In the genomic region with DNA sequence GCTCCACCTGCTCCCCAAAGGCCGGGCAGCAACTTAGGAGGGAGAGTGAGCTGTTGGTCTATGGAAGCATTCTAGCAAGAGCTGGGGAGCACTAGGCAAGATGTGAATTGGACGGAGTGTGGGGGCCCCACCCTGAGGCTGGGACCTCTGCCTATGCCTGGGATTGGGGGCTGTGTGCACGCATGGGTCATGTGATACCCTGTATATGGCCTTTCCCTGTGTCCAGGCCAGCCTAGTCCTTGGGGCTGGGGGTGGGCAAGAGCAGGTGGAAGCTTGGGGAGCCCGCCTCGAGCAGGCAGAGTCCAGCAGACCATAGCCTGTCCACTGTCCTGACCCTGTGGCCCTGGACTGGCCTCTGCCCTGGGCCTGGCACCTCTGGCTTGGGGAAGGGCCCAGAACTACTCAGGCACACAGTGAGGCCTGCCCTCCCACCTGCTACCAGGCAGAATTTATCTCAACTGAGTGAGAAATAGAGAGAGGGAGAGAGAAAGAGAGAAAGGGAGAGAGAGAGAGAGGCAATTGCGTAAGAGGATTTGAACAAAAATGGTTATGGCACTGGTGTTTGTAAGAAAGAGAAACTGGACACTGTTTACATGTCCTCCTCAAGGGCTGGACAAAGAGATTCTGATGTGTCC, we compare ENCODE assay signal across 1 cellular context.
A peak's percentile ranks its signal among the peaks of the same experiment; 100 is the strongest.
TF ChIP-seq lines count a peak whose summit lies in the region.

No MANE protein-coding gene starts in this region.

TF ChIP-seq in HepG2, 621 proteins besides CTCF, POLR2A, EP300 and RAD21 (continued from another document and continues in another):
- TF ChIP-seq BCL3 (CRISPR knock-in tag; IDR thresholded peaks at IDR 0.05), result no peak
- TF ChIP-seq MZF1 (CRISPR knock-in tag; IDR thresholded peaks at IDR 0.05; ENCODE audit: borderline replicate concordance), result no peak
- TF ChIP-seq ZNF614 (CRISPR knock-in tag; IDR thresholded peaks at IDR 0.05; ENCODE audit: borderline replicate concordance), result no peak
- TF ChIP-seq FOXO1 (CRISPR knock-in tag; IDR thresholded peaks at IDR 0.05), result 0 out of 2 replicates have a peak, but pooled peaks have one; percentile 16
- TF ChIP-seq ZNF792 (CRISPR knock-in tag; IDR thresholded peaks at IDR 0.05), result no peak
- TF ChIP-seq ZNF296 (CRISPR knock-in tag; conservative IDR thresholded peaks at IDR 0.05), result peak; percentile 86
- no peak for TF ChIP-seq SYNCRIP (IDR thresholded peaks at IDR 0.05; ENCODE audit: insufficient read depth, low read depth, low read length)
- TF ChIP-seq, protein P1, sequence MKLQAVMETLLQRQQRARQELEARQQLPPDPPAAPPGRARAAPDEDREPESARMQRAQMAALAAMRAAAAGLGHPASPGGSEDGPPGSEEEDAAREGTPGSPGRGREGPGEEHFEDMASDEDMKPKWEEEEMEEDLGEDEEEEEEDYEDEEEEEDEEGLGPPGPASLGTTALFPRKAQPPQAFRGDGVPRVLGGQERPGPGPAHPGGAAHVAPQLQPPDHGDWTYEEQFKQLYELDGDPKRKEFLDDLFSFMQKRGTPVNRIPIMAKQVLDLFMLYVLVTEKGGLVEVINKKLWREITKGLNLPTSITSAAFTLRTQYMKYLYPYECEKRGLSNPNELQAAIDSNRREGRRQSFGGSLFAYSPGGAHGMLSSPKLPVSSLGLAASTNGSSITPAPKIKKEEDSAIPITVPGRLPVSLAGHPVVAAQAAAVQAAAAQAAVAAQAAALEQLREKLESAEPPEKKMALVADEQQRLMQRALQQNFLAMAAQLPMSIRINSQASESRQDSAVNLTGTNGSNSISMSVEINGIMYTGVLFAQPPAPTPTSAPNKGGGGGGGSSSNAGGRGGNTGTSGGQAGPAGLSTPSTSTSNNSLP (IDR thresholded peaks at IDR 0.05; ENCODE audit: low read depth, low read length), result no peak
- no peak; the same call in 1 of the 2 replicates for TF ChIP-seq ZNF3 (CRISPR knock-in tag; IDR thresholded peaks at IDR 0.05)
- TF ChIP-seq KDM1A (CRISPR knock-in tag; IDR thresholded peaks at IDR 0.05), result no peak
- TF ChIP-seq ZNF333 (CRISPR knock-in tag; IDR thresholded peaks at IDR 0.05; ENCODE audit: borderline replicate concordance), result no peak
- TF ChIP-seq REXO4 (CRISPR knock-in tag; IDR thresholded peaks at IDR 0.05; ENCODE audit: borderline replicate concordance), result no peak
- no peak for TF ChIP-seq ZNF275 (CRISPR knock-in tag; IDR thresholded peaks at IDR 0.05; ENCODE audit: borderline replicate concordance)
- TF ChIP-seq FOSL1 (CRISPR knock-in tag; IDR thresholded peaks at IDR 0.05; ENCODE audit: borderline replicate concordance), result no peak
- no peak for TF ChIP-seq DPF2 (CRISPR knock-in tag; IDR thresholded peaks at IDR 0.05; ENCODE audit: borderline replicate concordance, low read depth)
- no peak; the same call in 1 of the 2 replicates for TF ChIP-seq ZMAT3 (CRISPR knock-in tag; conservative IDR thresholded peaks at IDR 0.05)
- no peak for TF ChIP-seq ZNF776 (CRISPR knock-in tag; IDR thresholded peaks at IDR 0.05)
- TF ChIP-seq FOXC1 (CRISPR knock-in tag; IDR thresholded peaks at IDR 0.05; ENCODE audit: borderline replicate concordance), result no peak
- TF ChIP-seq JUND (CRISPR knock-in tag; IDR thresholded peaks at IDR 0.05), result no peak
- no peak for TF ChIP-seq USF2 (IDR thresholded peaks at IDR 0.05; ENCODE audit: low read depth, low read length)
- peak; percentile 44; the same call in 1 of the 2 replicates for TF ChIP-seq USF2 (CRISPR knock-in tag; IDR thresholded peaks at IDR 0.05; ENCODE audit: borderline replicate concordance)
- TF ChIP-seq NR2F2 (IDR thresholded peaks at IDR 0.05; ENCODE audit: borderline replicate concordance, low read depth), result no peak
- TF ChIP-seq, protein P2, sequence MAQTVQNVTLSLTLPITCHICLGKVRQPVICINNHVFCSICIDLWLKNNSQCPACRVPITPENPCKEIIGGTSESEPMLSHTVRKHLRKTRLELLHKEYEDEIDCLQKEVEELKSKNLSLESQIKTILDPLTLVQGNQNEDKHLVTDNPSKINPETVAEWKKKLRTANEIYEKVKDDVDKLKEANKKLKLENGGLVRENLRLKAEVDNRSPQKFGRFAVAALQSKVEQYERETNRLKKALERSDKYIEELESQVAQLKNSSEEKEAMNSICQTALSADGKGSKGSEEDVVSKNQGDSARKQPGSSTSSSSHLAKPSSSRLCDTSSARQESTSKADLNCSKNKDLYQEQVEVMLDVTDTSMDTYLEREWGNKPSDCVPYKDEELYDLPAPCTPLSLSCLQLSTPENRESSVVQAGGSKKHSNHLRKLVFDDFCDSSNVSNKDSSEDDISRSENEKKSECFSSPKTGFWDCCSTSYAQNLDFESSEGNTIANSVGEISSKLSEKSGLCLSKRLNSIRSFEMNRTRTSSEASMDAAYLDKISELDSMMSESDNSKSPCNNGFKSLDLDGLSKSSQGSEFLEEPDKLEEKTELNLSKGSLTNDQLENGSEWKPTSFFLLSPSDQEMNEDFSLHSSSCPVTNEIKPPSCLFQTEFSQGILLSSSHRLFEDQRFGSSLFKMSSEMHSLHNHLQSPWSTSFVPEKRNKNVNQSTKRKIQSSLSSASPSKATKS (CRISPR knock-in tag; IDR thresholded peaks at IDR 0.05), result 0 out of 2 replicates have a peak, but pooled peaks have one; percentile 64
- TF ChIP-seq EHMT2 (IDR thresholded peaks at IDR 0.05; ENCODE audit: borderline replicate concordance, low read depth, low read length), result no peak
- peak; percentile 20 to 35; a peak in 1 of 4 replicates for TF ChIP-seq NR2F1 (CRISPR knock-in tag; IDR thresholded peaks at IDR 0.05)
- no peak for TF ChIP-seq AGO2 (optimal IDR thresholded peaks at IDR 0.05; ENCODE audit: low read depth, low read length)
- TF ChIP-seq ZNF12 (CRISPR knock-in tag; IDR thresholded peaks at IDR 0.05), result no peak
- TF ChIP-seq ZNF652 (CRISPR knock-in tag; IDR thresholded peaks at IDR 0.05; ENCODE audit: borderline replicate concordance, low read depth), result no peak
- TF ChIP-seq SAFB2 (CRISPR knock-in tag; IDR thresholded peaks at IDR 0.05; ENCODE audit: borderline replicate concordance, low read depth), result no peak
- TF ChIP-seq ZNF75D (CRISPR knock-in tag; IDR thresholded peaks at IDR 0.05; ENCODE audit: borderline replicate concordance), result no peak
- TF ChIP-seq RXRA (CRISPR knock-in tag; IDR thresholded peaks at IDR 0.05), result peak; percentile 17; the same call in 1 of the 2 replicates
- TF ChIP-seq ZNF280D (CRISPR knock-in tag; IDR thresholded peaks at IDR 0.05), result peak; percentile 50; the same call in 1 of the 2 replicates
- TF ChIP-seq SIN3B (IDR thresholded peaks at IDR 0.05; ENCODE audit: low read length), result no peak
- TF ChIP-seq, protein P3, sequence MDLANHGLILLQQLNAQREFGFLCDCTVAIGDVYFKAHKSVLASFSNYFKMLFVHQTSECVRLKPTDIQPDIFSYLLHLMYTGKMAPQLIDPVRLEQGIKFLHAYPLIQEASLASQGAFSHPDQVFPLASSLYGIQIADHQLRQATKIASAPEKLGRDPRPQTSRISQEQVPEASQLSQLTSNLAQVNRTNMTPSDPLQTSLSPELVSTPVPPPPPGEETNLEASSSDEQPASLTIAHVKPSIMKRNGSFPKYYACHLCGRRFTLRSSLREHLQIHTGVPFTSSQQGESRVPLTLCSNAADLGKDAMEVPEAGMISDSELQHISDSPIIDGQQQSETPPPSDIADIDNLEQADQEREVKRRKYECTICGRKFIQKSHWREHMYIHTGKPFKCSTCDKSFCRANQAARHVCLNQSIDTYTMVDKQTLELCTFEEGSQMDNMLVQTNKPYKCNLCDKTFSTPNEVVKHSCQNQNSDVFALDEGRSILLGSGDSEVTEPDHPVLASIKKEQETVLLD (CRISPR knock-in tag; IDR thresholded peaks at IDR 0.05; ENCODE audit: low read depth), result no peak
- no peak for TF ChIP-seq FOXP4 (CRISPR knock-in tag; IDR thresholded peaks at IDR 0.05)
- 0 out of 2 replicates have a peak, but pooled peaks have one; percentile 30 for TF ChIP-seq MYC (CRISPR knock-in tag; IDR thresholded peaks at IDR 0.05; ENCODE audit: borderline replicate concordance)
- TF ChIP-seq, protein P4, sequence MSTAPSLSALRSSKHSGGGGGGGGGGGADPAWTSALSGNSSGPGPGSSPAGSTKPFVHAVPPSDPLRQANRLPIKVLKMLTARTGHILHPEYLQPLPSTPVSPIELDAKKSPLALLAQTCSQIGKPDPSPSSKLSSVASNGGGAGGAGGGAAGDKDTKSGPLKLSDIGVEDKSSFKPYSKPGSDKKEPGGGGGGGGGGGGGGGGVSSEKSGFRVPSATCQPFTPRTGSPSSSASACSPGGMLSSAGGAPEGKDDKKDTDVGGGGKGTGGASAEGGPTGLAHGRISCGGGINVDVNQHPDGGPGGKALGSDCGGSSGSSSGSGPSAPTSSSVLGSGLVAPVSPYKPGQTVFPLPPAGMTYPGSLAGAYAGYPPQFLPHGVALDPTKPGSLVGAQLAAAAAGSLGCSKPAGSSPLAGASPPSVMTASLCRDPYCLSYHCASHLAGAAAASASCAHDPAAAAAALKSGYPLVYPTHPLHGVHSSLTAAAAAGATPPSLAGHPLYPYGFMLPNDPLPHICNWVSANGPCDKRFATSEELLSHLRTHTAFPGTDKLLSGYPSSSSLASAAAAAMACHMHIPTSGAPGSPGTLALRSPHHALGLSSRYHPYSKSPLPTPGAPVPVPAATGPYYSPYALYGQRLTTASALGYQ (CRISPR knock-in tag; IDR thresholded peaks at IDR 0.05), result no peak
